Comparison of ENCODE assay signal across 28 cellular contexts in genomic region chr9:132750668-132751067, GRCh38.
"Had no signal": no experiment of that assay in that cellular context is flagged by ENCODE, and none has a peak within 500 bp of the region (broad histone marks: within the 10 kb centered on the region; RNA-seq: fewer than 3 reads in every experiment).

No MANE protein-coding gene starts in this region.

- H3K4me1 ChIP-seq: foreskin keratinocyte, gastroesophageal sphincter, heart left ventricle, prostate gland, right atrium auricular region, suprapubic skin, vagina had no signal

- FAIRE-seq: colon, endothelial cell of umbilical vein had no signal

- H3K27ac ChIP-seq: esophagus muscularis mucosa, foreskin keratinocyte, gastroesophageal sphincter, heart left ventricle, hepatocyte, neural progenitor cell, parathyroid adenoma, prostate gland, right atrium auricular region, skin epidermis, suprapubic skin, transverse colon, vagina had no signal

- H3K4me3 ChIP-seq: esophagus muscularis mucosa, gastroesophageal sphincter, heart left ventricle, hepatocyte, neural progenitor cell, prostate gland, right atrium auricular region, skin epidermis, suprapubic skin, transverse colon, vagina had no signal

- H3K27me3 ChIP-seq: right atrium auricular region, vagina had no signal

- H3K36me3 ChIP-seq: esophagus muscularis mucosa, gastroesophageal sphincter, heart left ventricle, neural progenitor cell, prostate gland, right atrium auricular region, suprapubic skin, transverse colon, vagina had no signal

- DNase-seq: cerebellar nuclear complex; effector CD8-positive, alpha-beta T cell; foreskin keratinocyte; heart left ventricle; kidney glomerular epithelial cell; left colon; left ventricle myocardium superior; mesenchymal stem cell; midbrain; naive thymus-derived CD4-positive, alpha-beta T cell; stimulated activated CD4-positive, alpha-beta T cell treated with anti-CD3 and anti-CD28 coated beads, Interleukin-15, amount 100 ng/mL, for 24 hours; stimulated activated CD4-positive, alpha-beta T cell treated with anti-CD3 and anti-CD28 coated beads, Interleukin-4, amount 100 ng/mL, for 1 hour; stimulated activated CD8-positive, alpha-beta memory T cell treated with anti-CD3 and anti-CD28 coated beads, Interleukin-4, amount 100 ng/mL, for 48 hours; stimulated activated naive CD4-positive, alpha-beta T cell; stimulated activated naive CD8-positive, alpha-beta T cell treated with anti-CD3 and anti-CD28 coated beads, Interleukin-15, amount 100 ng/mL, for 72 hours; transverse colon had no signal

- H3K9me3 ChIP-seq: esophagus muscularis mucosa, gastroesophageal sphincter, heart left ventricle, prostate gland, right atrium auricular region, suprapubic skin, transverse colon, vagina had no signal

- ATAC-seq: foreskin keratinocyte; gastroesophageal sphincter; heart left ventricle; left colon; left ventricle myocardium superior; naive thymus-derived CD4-positive, alpha-beta T cell; stimulated activated naive CD8-positive, alpha-beta T cell treated with anti-CD3 and anti-CD28 coated beads, Interleukin-15, amount 100 ng/mL, for 72 hours had no signal
